In the genomic region with DNA sequence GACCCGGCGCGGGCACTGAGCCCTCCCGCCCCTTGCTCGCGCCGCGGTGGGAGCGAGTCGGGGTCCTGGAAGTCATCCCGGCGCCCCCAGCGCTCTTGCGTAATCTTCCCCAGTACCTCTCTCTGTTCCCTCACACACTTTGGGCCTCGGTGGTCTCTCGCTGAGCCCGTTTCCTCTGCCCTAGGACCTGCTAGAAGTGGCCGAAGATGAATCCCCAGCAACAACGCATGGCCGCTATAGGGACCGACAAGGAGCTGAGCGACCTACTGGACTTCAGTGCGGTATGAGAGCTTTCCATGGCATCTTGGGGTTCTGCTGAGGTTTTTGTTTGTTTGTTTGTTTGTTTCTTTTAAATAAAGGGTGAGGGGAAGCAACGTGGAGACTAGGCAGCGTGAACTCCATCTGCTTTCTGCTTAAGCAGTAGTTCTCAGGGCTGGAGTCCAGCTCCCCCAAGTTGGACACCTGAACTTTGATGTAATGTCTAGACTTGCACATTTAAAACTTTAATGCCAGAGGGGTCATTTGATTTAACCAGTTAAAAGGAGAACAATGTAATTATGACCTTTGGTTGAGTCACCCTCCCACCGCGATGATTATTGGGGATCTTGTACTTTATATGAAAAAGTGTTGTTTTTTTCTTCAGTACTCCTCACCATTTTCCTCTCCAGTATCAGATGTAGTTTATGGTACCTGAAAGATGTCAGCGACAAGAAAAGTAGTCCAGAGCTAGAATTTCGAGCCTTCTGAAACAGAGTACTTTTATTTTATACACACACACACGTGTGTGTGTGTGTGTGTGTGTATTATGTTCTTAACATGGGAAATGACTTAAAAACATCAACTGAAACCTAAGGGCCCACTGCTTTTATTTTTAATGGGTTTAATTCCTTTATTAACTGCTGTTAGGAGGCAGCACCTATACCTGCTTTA, we compare ENCODE assay signal across 8 cellular contexts. TPM values are rescaled to one million over a fixed set of nuclear protein-coding genes. Genes with fewer than 3 reads are reported as not detected.
DNase-seq lines count a peak whose midpoint lies in the region; ATAC-seq and TF ChIP-seq lines count a peak whose summit lies in the region.

No MANE protein-coding gene starts in this region.

- no peaks in the 10 kb centered on the region for H3K9me3 Mint-ChIP-seq in CD8-positive, alpha-beta T cell
- no peaks in the 10 kb centered on the region for H3K9me3 Mint-ChIP-seq in activated CD4-positive, alpha-beta T cell treated with anti-CD3 and anti-CD28 coated beads for 36 hours (ENCODE audit: low read depth)

- H3K4me3 ChIP-seq in CD8-positive, alpha-beta T cell (ENCODE audit: low read depth, low read length) = peak overlapping the region; percentile 89
- H3K4me3 ChIP-seq in effector memory CD4-positive, alpha-beta T cell (ENCODE audit: insufficient read depth, low read depth, low read length, poor library complexity, severe bottlenecking) = peak overlapping the region; percentile 88
- H3K4me3 ChIP-seq in thyroid gland (replicated peaks in 1 of 3) = peak overlapping the region; percentile 92 to 98 (median 96)

- H3K4me1 ChIP-seq in CD8-positive, alpha-beta T cell (ENCODE audit: insufficient read depth, low read length) = peaks cover 29% of the 10 kb centered on the region
- H3K4me1 ChIP-seq in effector memory CD4-positive, alpha-beta T cell (ENCODE audit: control insufficient read depth, insufficient read depth, low read length, poor library complexity, severe bottlenecking) = peaks cover 13% of the 10 kb centered on the region
- peaks cover 0 to 24% of the 10 kb centered on the region in 2 donors for H3K4me1 ChIP-seq in thyroid gland

- H3K9me3 ChIP-seq in CD8-positive, alpha-beta T cell (ENCODE audit: low read length) = no peaks in the 10 kb centered on the region
- no peaks in the 10 kb centered on the region for H3K9me3 ChIP-seq in effector memory CD4-positive, alpha-beta T cell (ENCODE audit: control insufficient read depth, low read length)
- no peaks in the 10 kb centered on the region for H3K9me3 ChIP-seq in thyroid gland

- in situ Hi-C loops in KBM-7 (cut with MboI; ENCODE audit: low pct_unique_long_range_greater_than_20kb, low sequenced_read_pairs) = loop anchor here (25.0 kb wide), 1 partner anchor 392 kb away; no protein-coding TSS in a partner anchor

- peak overlapping the region; percentile 90 for H3K27ac Mint-ChIP-seq in CD8-positive, alpha-beta T cell
- H3K27ac Mint-ChIP-seq in activated CD4-positive, alpha-beta T cell treated with anti-CD3 and anti-CD28 coated beads for 36 hours = peak overlapping the region; percentile 84

- POLR2A ChIA-PET in CD8-positive, alpha-beta T cell (lab: Charles Lee) = interaction anchor here (1.0 to 3.8 kb wide), 4 partner anchors 9 to 42 kb away, joined by 5 to 34 read pairs (median 9); no protein-coding TSS in a partner anchor
- POLR2A ChIA-PET in activated CD4-positive, alpha-beta T cell treated with anti-CD3 and anti-CD28 coated beads for 36 hours (lab: Charles Lee) = interaction anchor here (0.5 to 1.0 kb wide), 2 partner anchors 8 to 45 kb away, joined by 3 to 5 read pairs; no protein-coding TSS in a partner anchor

- peak overlapping the region; percentile 64 for H3K27ac ChIP-seq in CD8-positive, alpha-beta T cell (ENCODE audit: low read depth, low read length)
- peak overlapping the region; percentile 84 for H3K27ac ChIP-seq in effector memory CD4-positive, alpha-beta T cell (ENCODE audit: insufficient read depth, low read length, poor library complexity, severe bottlenecking)
- H3K27ac ChIP-seq in thyroid gland = peak overlapping the region; percentile 66 to 95 (median 90)

- peak in 5 of 7 experiments; percentile 6 to 53 (median 23) for DNase-seq in CD8-positive, alpha-beta T cell
- DNase-seq in KBM-7 = peak; percentile 64
- DNase-seq in activated CD4-positive, alpha-beta T cell treated with anti-CD3 and anti-CD28 coated beads for 36 hours = peak; percentile 40
- no peak for DNase-seq in effector memory CD4-positive, alpha-beta T cell
- peak; percentile 30 for DNase-seq in midbrain (lab: John Stamatoyannopoulos, UW)
- DNase-seq in thyroid gland = peak; percentile 10

- ATAC-seq in CD8-positive, alpha-beta T cell = no peak
- peak; percentile 20 for ATAC-seq in GM19455 (IDR thresholded peaks at IDR 0.05; ENCODE audit: unreplicated experiment)
- no peak for ATAC-seq in activated CD4-positive, alpha-beta T cell treated with anti-CD3 and anti-CD28 coated beads for 36 hours
- ATAC-seq in GM21367 (IDR thresholded peaks at IDR 0.05; ENCODE audit: unreplicated experiment) = no peak

- H3K27me3 Mint-ChIP-seq in CD8-positive, alpha-beta T cell (ENCODE audit: low read depth) = no peaks in the 10 kb centered on the region
- H3K27me3 Mint-ChIP-seq in activated CD4-positive, alpha-beta T cell treated with anti-CD3 and anti-CD28 coated beads for 36 hours = no peaks in the 10 kb centered on the region

- CTCF ChIA-PET in CD8-positive, alpha-beta T cell (lab: Charles Lee) = interaction anchor here (0.6 to 2.7 kb wide), 4 partner anchors 10 to 301 kb away, joined by 3 to 15 read pairs (median 4); no protein-coding TSS in a partner anchor
- CTCF ChIA-PET in activated CD4-positive, alpha-beta T cell treated with anti-CD3 and anti-CD28 coated beads for 36 hours (lab: Charles Lee) = interaction anchor here (0.6 kb wide), 1 partner anchor 140 kb away, joined by 3 read pairs; no protein-coding TSS in a partner anchor

- H3K4me3 Mint-ChIP-seq in CD8-positive, alpha-beta T cell = peak overlapping the region; percentile 88
- H3K4me3 Mint-ChIP-seq in activated CD4-positive, alpha-beta T cell treated with anti-CD3 and anti-CD28 coated beads for 36 hours = peak overlapping the region; percentile 82

- H3K36me3 ChIP-seq in CD8-positive, alpha-beta T cell (ENCODE audit: insufficient read depth, low read length) = no peaks in the 10 kb centered on the region
- peaks cover 7% of the 10 kb centered on the region for H3K36me3 ChIP-seq in effector memory CD4-positive, alpha-beta T cell (ENCODE audit: control insufficient read depth, insufficient read depth, low read length)
- no peaks in the 10 kb centered on the region for H3K36me3 ChIP-seq in thyroid gland

- peaks cover 21% of the 10 kb centered on the region for H3K36me3 Mint-ChIP-seq in CD8-positive, alpha-beta T cell
- H3K36me3 Mint-ChIP-seq in activated CD4-positive, alpha-beta T cell treated with anti-CD3 and anti-CD28 coated beads for 36 hours (ENCODE audit: low read depth) = peaks cover 25% of the 10 kb centered on the region

- H3K27me3 ChIP-seq in CD8-positive, alpha-beta T cell (ENCODE audit: insufficient read depth, low read length) = no peaks in the 10 kb centered on the region
- no peaks in the 10 kb centered on the region for H3K27me3 ChIP-seq in effector memory CD4-positive, alpha-beta T cell (replicated peaks; ENCODE audit: control insufficient read depth, insufficient read depth, low read length, poor library complexity, severe bottlenecking)
- no peaks in the 10 kb centered on the region for H3K27me3 ChIP-seq in thyroid gland

- H3K4me1 Mint-ChIP-seq in CD8-positive, alpha-beta T cell (ENCODE audit: low read depth) = peaks cover 60% of the 10 kb centered on the region
- peaks cover 37% of the 10 kb centered on the region for H3K4me1 Mint-ChIP-seq in activated CD4-positive, alpha-beta T cell treated with anti-CD3 and anti-CD28 coated beads for 36 hours

- intact Hi-C loops in CD8-positive, alpha-beta T cell (cut with DNase I, micrococcal nuclease) = loop anchor here (2.0 to 10.0 kb wide), 9 partner anchors 13 to 785 kb away; a partner anchor contains a TSS
- intact Hi-C loops in activated CD4-positive, alpha-beta T cell treated with anti-CD3 and anti-CD28 coated beads for 36 hours (cut with DNase I, micrococcal nuclease) = loop anchor here (2.0 to 10.0 kb wide), 5 partner anchors 42 to 555 kb away; a partner anchor contains a TSS
- intact Hi-C loops in thyroid gland (cut with DNase I) = loop anchor here (2.0 to 10.0 kb wide), 2 partner anchors 33 to 385 kb away; no protein-coding TSS in a partner anchor

- 8 to 18% methylated on average over 8 to 20 of the region's 30 CpGs for WGBS in thyroid gland, 2 donors

- no peak for TF ChIP-seq POLR2A in thyroid gland (IDR thresholded peaks at IDR 0.05)

- TF ChIP-seq CTCF in CD8-positive, alpha-beta T cell (IDR thresholded peaks at IDR 0.05) = no peak
- TF ChIP-seq CTCF in thyroid gland (IDR thresholded peaks at IDR 0.05) = no peak

RNA-seq across cellular contexts. Expression of a gene that starts 1.5 kb away (rescaled TPM):
- total RNA-seq in CD8-positive, alpha-beta T cell = 10 to 100 TPM; 45.0 to 47.2 TPM
- total RNA-seq in activated CD4-positive, alpha-beta T cell treated with anti-CD3 and anti-CD28 coated beads for 36 hours = 10 to 100 TPM; 61.1 to 74.9 TPM
- total RNA-seq in thyroid gland = 100 to 1,000 TPM in 2 of 4 donors, 10 to 100 TPM in 2; 54.8 to 156 (median 108) TPM

Comparison
In these comparisons a context has a peak if more than half of its experiments do, and no peak if none do; other contexts are left out.
1. DNase-seq: peak in CD8-positive, alpha-beta T cell (5 of 7), KBM-7 (single experiment), activated CD4-positive, alpha-beta T cell treated with anti-CD3 and anti-CD28 coated beads for 36 hours (single experiment), midbrain (single experiment) and thyroid gland (2 of 2); none in effector memory CD4-positive, alpha-beta T cell (0 of 3).
2. Peak in every context shown above with its lines, with median percentiles within 50 percentile points of each other: H3K27ac ChIP-seq and H3K4me3 ChIP-seq.